Comparison of ENCODE assay signal across 17 cellular contexts in genomic region chr6:108675226-108676160, GRCh38.
DNase-seq lines count a peak whose midpoint lies in the region; ATAC-seq and TF ChIP-seq lines count a peak whose summit lies in the region.
"Had no signal": no experiment of that assay in that cellular context is flagged by ENCODE, and none has a peak within 500 bp of the region (broad histone marks: within the 10 kb centered on the region; RNA-seq: fewer than 3 reads in every experiment).

No MANE protein-coding gene starts in this region.

- peak overlapping the region; percentile 64 for H3K18ac ChIP-seq in trophoblast cell (ENCODE audit: low read length)

- H3K23ac ChIP-seq in trophoblast cell (ENCODE audit: low read length): no peak overlapping the region

- no peaks in the 10 kb centered on the region for H3K27me3 Mint-ChIP-seq in CD4-positive, alpha-beta T cell
- H3K27me3 Mint-ChIP-seq: activated naive CD4-positive, alpha-beta T cell treated with anti-CD3 and anti-CD28 coated beads, Interleukin-2, amount 50 U/mL, for 24 hours had no signal

- H4K8ac ChIP-seq in trophoblast cell (ENCODE audit: low read depth, low read length): no peak overlapping the region

- H2AFZ ChIP-seq in KMS-11 (ENCODE audit: low read depth) (no peak overlapping the region), trophoblast cell (ENCODE audit: insufficient read depth, low read length, poor library complexity) (peak overlapping the region; percentile 84)

- TF ChIP-seq POLR2A in esophagus squamous epithelium (IDR thresholded peaks at IDR 0.05): no peak
- no peak for TF ChIP-seq POLR2A in Peyer's patch (IDR thresholded peaks at IDR 0.05)

- peaks cover 2% of the 10 kb centered on the region for H3K79me1 ChIP-seq in trophoblast cell (ENCODE audit: low read length)

- CTCF ChIA-PET in A673 (lab: Charles Lee): no interaction called here
- CTCF ChIA-PET in CD4-positive, alpha-beta T cell (lab: Charles Lee): no interaction called here

- H3K4me1 ChIP-seq in A673 (ENCODE audit: insufficient read depth, low read length, poor library complexity, severe bottlenecking) (peaks cover 31% of the 10 kb centered on the region), KMS-11 (ENCODE audit: low read depth, poor library complexity, severe bottlenecking) (peaks cover 74% of the 10 kb centered on the region), esophagus squamous epithelium (peaks cover 8 to 79% (median 41%) of the 10 kb centered on the region in 3 donors), trophoblast cell (ENCODE audit: control insufficient read depth in 1 of 2, insufficient read depth in 2 of 2, low read length in 2 of 2) (peaks cover 7 to 10% of the 10 kb centered on the region in 2 experiments), Peyer's patch (peaks cover 0 to 72% (median 0%) of the 10 kb centered on the region in 4 donors)

- intact Hi-C loops in A673 (cut with micrococcal nuclease; ENCODE audit: unreplicated experiment): no loop called here
- intact Hi-C loops in esophagus squamous epithelium (cut with DNase I): no loop called here
- intact Hi-C loops in CD4-positive, alpha-beta T cell (cut with DNase I, micrococcal nuclease): loop anchor here in 1 of 2 experiments (5.0 kb wide), 1 partner anchor 113 kb away; the partner anchor contains the start of gene FOXO3

- H3K4me3 ChIP-seq in A673 (ENCODE audit: low read depth, low read length, poor library complexity, severe bottlenecking) (no peak overlapping the region), KMS-11 (IDR thresholded peaks at IDR 0.05; ENCODE audit: insufficient read depth, low read depth, low read length) (no peak overlapping the region), esophagus squamous epithelium (no peak overlapping the region), trophoblast cell (ENCODE audit: low read depth, low read length) (no peak overlapping the region), Peyer's patch (no peak overlapping the region)
- H3K4me3 ChIP-seq: HAP-1, right lobe of liver, thyroid gland had no signal

- peak overlapping the region; percentile 97 for H3K4me2 ChIP-seq in KMS-11
- H3K4me2 ChIP-seq in trophoblast cell (ENCODE audit: low read length): no peak overlapping the region

- H3K79me2 ChIP-seq in KMS-11 (ENCODE audit: insufficient read depth, low read depth) (peaks cover 89% of the 10 kb centered on the region), trophoblast cell (ENCODE audit: control insufficient read depth, insufficient read depth, low read length, poor library complexity) (peaks cover 5% of the 10 kb centered on the region)

- no peak overlapping the region for H2AK5ac ChIP-seq in trophoblast cell (ENCODE audit: low read length)

- H4K12ac ChIP-seq in trophoblast cell (ENCODE audit: low read depth, low read length): no peak overlapping the region

- POLR2A ChIA-PET in A673 (lab: Charles Lee; ENCODE audit: low non-redundant PET): no interaction called here
- POLR2A ChIA-PET in CD4-positive, alpha-beta T cell (lab: Charles Lee): no interaction called here

- H4K91ac ChIP-seq in trophoblast cell (ENCODE audit: low read depth, low read length): no peak overlapping the region

- peak overlapping the region; percentile 43 for H2BK12ac ChIP-seq in trophoblast cell (ENCODE audit: low read length)

- TF ChIP-seq CTCF in A673 (conservative IDR thresholded peaks at IDR 0.05; ENCODE audit: low read depth, low read length) (no peak), KMS-11 (conservative IDR thresholded peaks at IDR 0.05; ENCODE audit: low read depth, low read length) (no peak), esophagus squamous epithelium (IDR thresholded peaks at IDR 0.05) (no peak), Peyer's patch (IDR thresholded peaks at IDR 0.05) (no peak)
- TF ChIP-seq CTCF in CD4-positive, alpha-beta T cell (IDR thresholded peaks at IDR 0.05): no peak

- peak overlapping the region; percentile 47 for H3K4ac ChIP-seq in trophoblast cell (ENCODE audit: low read depth, low read length)

- no peaks in the 10 kb centered on the region for H3K9me3 ChIP-seq in A673 (ENCODE audit: low read depth, low read length, poor library complexity, severe bottlenecking)
- H3K9me3 ChIP-seq in esophagus squamous epithelium: no peaks in the 10 kb centered on the region
- H3K9me3 ChIP-seq in trophoblast cell (ENCODE audit: insufficient read depth, low read depth, low read length): no peaks in the 10 kb centered on the region
- no peaks in the 10 kb centered on the region for H3K9me3 ChIP-seq in CD4-positive, alpha-beta T cell (ENCODE audit: control insufficient read depth, low read length)
- no peaks in the 10 kb centered on the region for H3K9me3 ChIP-seq in Peyer's patch
- H3K9me3 ChIP-seq: HAP-1, right lobe of liver, thyroid gland had no signal

- peak; percentile 30 for DNase-seq in A673 (ENCODE audit: low spot score)
- DNase-seq in esophagus squamous epithelium (lab: John Stamatoyannopoulos, UW): no peak
- no peak for DNase-seq in trophoblast cell
- DNase-seq in CD4-positive, alpha-beta T cell: no peak
- DNase-seq in effector CD4-positive, alpha-beta T cell: no peak
- no peak for DNase-seq in EL
- no peak for DNase-seq in Peyer's patch
- DNase-seq: activated CD4-positive, alpha-beta T cell treated with anti-CD3 and anti-CD28 coated beads for 4 hours; brain microvascular endothelial cell; effector CD8-positive, alpha-beta T cell; NK-92 treated with Interleukin-12 subunit alpha and Interleukin-12 subunit beta, amount 100 ng/mL, for 24 hours; right lobe of liver; stimulated activated CD4-positive, alpha-beta T cell treated with anti-CD3 and anti-CD28 coated beads, Interleukin-4, amount 100 ng/mL, for 24 hours; thyroid gland had no signal

- no peak overlapping the region for H3K27ac Mint-ChIP-seq in CD4-positive, alpha-beta T cell
- H3K27ac Mint-ChIP-seq: activated naive CD4-positive, alpha-beta T cell treated with anti-CD3 and anti-CD28 coated beads, Interleukin-2, amount 50 U/mL, for 24 hours had no signal

- H3K9ac ChIP-seq in KMS-11: no peak overlapping the region
- peak overlapping the region; percentile 40 for H3K9ac ChIP-seq in trophoblast cell (ENCODE audit: low read length)

- no peak overlapping the region for H2BK120ac ChIP-seq in trophoblast cell (ENCODE audit: insufficient read depth, low read length, poor library complexity)

- H3K4me1 Mint-ChIP-seq in CD4-positive, alpha-beta T cell (ENCODE audit: low read depth): peaks cover 34% of the 10 kb centered on the region

- H3K36me3 ChIP-seq in A673 (ENCODE audit: insufficient read depth, low read length, poor library complexity, severe bottlenecking): no peaks in the 10 kb centered on the region
- no peaks in the 10 kb centered on the region for H3K36me3 ChIP-seq in KMS-11 (ENCODE audit: insufficient read depth)
- H3K36me3 ChIP-seq in esophagus squamous epithelium: peaks cover 0 to 16% (median 0%) of the 10 kb centered on the region in 3 donors
- H3K36me3 ChIP-seq in trophoblast cell (ENCODE audit: control insufficient read depth in 1 of 2, insufficient read depth in 2 of 2, low read length in 2 of 2): peaks cover 3 to 6% of the 10 kb centered on the region in 2 experiments
- H3K36me3 ChIP-seq in Peyer's patch: peaks cover 0 to 10% (median 0%) of the 10 kb centered on the region in 3 donors
- H3K36me3 ChIP-seq: brain microvascular endothelial cell, HAP-1, thyroid gland had no signal

- no TSS peak for BruUV-seq in A673 (replicated peaks; lab: Mats Ljungman, UMichigan)

- H3K9me3 Mint-ChIP-seq in CD4-positive, alpha-beta T cell: no peaks in the 10 kb centered on the region
- H3K9me3 Mint-ChIP-seq: activated naive CD4-positive, alpha-beta T cell treated with anti-CD3 and anti-CD28 coated beads, Interleukin-2, amount 50 U/mL, for 24 hours had no signal

- H3K36me3 Mint-ChIP-seq in CD4-positive, alpha-beta T cell (ENCODE audit: low read depth): peaks cover 21% of the 10 kb centered on the region

- H3K27me3 ChIP-seq in A673 (replicated peaks; ENCODE audit: insufficient read depth, low read depth, low read length, poor library complexity) (no peaks in the 10 kb centered on the region), KMS-11 (ENCODE audit: insufficient read depth, low read depth) (no peaks in the 10 kb centered on the region), esophagus squamous epithelium (no peaks in the 10 kb centered on the region), trophoblast cell (ENCODE audit: insufficient read depth, low read length) (no peaks in the 10 kb centered on the region), Peyer's patch (no peaks in the 10 kb centered on the region)
- no peaks in the 10 kb centered on the region for H3K27me3 ChIP-seq in CD4-positive, alpha-beta T cell (ENCODE audit: control insufficient read depth, insufficient read depth, low read length)
- H3K27me3 ChIP-seq: brain microvascular endothelial cell, right lobe of liver, thyroid gland had no signal

- ATAC-seq in CD4-positive, alpha-beta T cell (ENCODE audit: poor library complexity): no peak

- no peak overlapping the region for H3K27ac ChIP-seq in A673 (ENCODE audit: low read depth, low read length, poor library complexity, severe bottlenecking)
- peak overlapping the region; percentile 27; the same call in 1 of the 2 replicates for H3K27ac ChIP-seq in KMS-11
- H3K27ac ChIP-seq in esophagus squamous epithelium: peak overlapping the region in 3 of 4 donors; percentile 10 to 41 (median 40)
- H3K27ac ChIP-seq in trophoblast cell (ENCODE audit: low read depth, low read length): no peak overlapping the region
- H3K27ac ChIP-seq in CD4-positive, alpha-beta T cell (ENCODE audit: low read depth, low read length): no peak overlapping the region
- peak overlapping the region in 2 of 4 donors; percentile 32 to 54 for H3K27ac ChIP-seq in Peyer's patch
- H3K27ac ChIP-seq: brain microvascular endothelial cell, right lobe of liver, thyroid gland had no signal

- 66 to 74% methylated on average over 2 of the region's 2 CpGs for WGBS in esophagus squamous epithelium, 2 donors
- no CpG with 5 or more reads among the region's 2 CpGs for WGBS in trophoblast cell (ENCODE audit: extremely low coverage, insufficient coverage, insufficient read length)

- H3K14ac ChIP-seq in trophoblast cell (ENCODE audit: low read length): no peak overlapping the region

- H4K20me1 ChIP-seq in KMS-11 (ENCODE audit: insufficient read depth): no peaks in the 10 kb centered on the region; the same call in 1 of the 2 replicates

- no peak overlapping the region for H3K4me3 Mint-ChIP-seq in CD4-positive, alpha-beta T cell
- H3K4me3 Mint-ChIP-seq: activated naive CD4-positive, alpha-beta T cell treated with anti-CD3 and anti-CD28 coated beads, Interleukin-2, amount 50 U/mL, for 24 hours had no signal

- H2BK5ac ChIP-seq in trophoblast cell (ENCODE audit: low read depth, low read length, poor library complexity): no peak overlapping the region

Comparison
In these comparisons a context has a peak if more than half of its experiments do, and no peak if none do; other contexts are left out.
1. H3K27ac ChIP-seq: peak in KMS-11 (single experiment) and esophagus squamous epithelium (3 of 4); none in A673 (single experiment), trophoblast cell (single experiment) and CD4-positive, alpha-beta T cell (single experiment).